8 cellular contexts compared by ENCODE assay signal in genomic region chr6:15464211-15464725, GRCh38.
DNase-seq lines count a peak whose midpoint lies in the region; ATAC-seq and TF ChIP-seq lines count a peak whose summit lies in the region.

No MANE protein-coding gene starts in this region.

- DNase-seq in CMK (ENCODE audit: low read depth): peak; percentile 35
- DNase-seq in HPDE6-E6E7 (ENCODE audit: extremely low spot score): peak; percentile 20
- DNase-seq in activated CD4-positive, CD25-positive, alpha-beta regulatory T cell treated with anti-CD3 and anti-CD28 coated beads, Interleukin-2, amount 50 U/mL, for 72 hours: peak; percentile 61
- peak; percentile 12 for DNase-seq in choroid plexus epithelial cell (ENCODE audit: low read depth)
- DNase-seq in NCI-H510A (lab: John Stamatoyannopoulos, UW): no peak

- peaks cover 8% of the 10 kb centered on the region for H3K36me3 ChIP-seq in neutrophil

- no peaks in the 10 kb centered on the region for H3K27me3 ChIP-seq in neutrophil

- H3K9me3 ChIP-seq in neutrophil: no peaks in the 10 kb centered on the region

- TF ChIP-seq CTCF in choroid plexus epithelial cell (conservative IDR thresholded peaks at IDR 0.05; ENCODE audit: low read depth, low read length) (peak; percentile 66), neutrophil (IDR thresholded peaks at IDR 0.05) (peak; percentile 71)

- H3K4me1 ChIP-seq in neutrophil (ENCODE audit: control insufficient read depth in 1 of 2, insufficient read depth in 1 of 2, low read depth in 1 of 2, low read length in 1 of 2): peaks cover 9 to 10% of the 10 kb centered on the region in 2 experiments

- H3K4me3 ChIP-seq in choroid plexus epithelial cell (ENCODE audit: low read depth, low read length): no peak overlapping the region
- no peak overlapping the region for H3K4me3 ChIP-seq in neutrophil (ENCODE audit: low read depth in 1 of 2, low read length in 1 of 2)

- no peak for ATAC-seq in HG02588 (IDR thresholded peaks at IDR 0.05; ENCODE audit: unreplicated experiment)
- no peak for ATAC-seq in HG03097 (IDR thresholded peaks at IDR 0.05; ENCODE audit: low FRiP score, unreplicated experiment)

- H3K27ac ChIP-seq in neutrophil: no peak overlapping the region
